ENCODE assay signal across 28 cellular contexts in genomic region chr3:21892104-21892503, GRCh38.
"Had no signal": no experiment of that assay in that cellular context is flagged by ENCODE, and none has a peak within 500 bp of the region (broad histone marks: within the 10 kb centered on the region; RNA-seq: fewer than 3 reads in every experiment).

No MANE protein-coding gene starts in this region.

- H3K27me3 ChIP-seq: colonic mucosa, dorsolateral prefrontal cortex, esophagus muscularis mucosa, esophagus squamous epithelium, foreskin keratinocyte, gastrocnemius medialis, gastroesophageal sphincter, heart left ventricle, heart right ventricle had no signal

- FAIRE-seq: colon, endometrium, endothelial cell of umbilical vein, frontal cortex had no signal

- H3K9me3 ChIP-seq: colonic mucosa, esophagus muscularis mucosa, esophagus squamous epithelium, gastrocnemius medialis, gastroesophageal sphincter, heart left ventricle, heart right ventricle had no signal

- ATAC-seq: effector memory CD8-positive, alpha-beta T cell; esophagus mucosa; foreskin keratinocyte; gastrocnemius medialis; gastroesophageal sphincter; heart left ventricle; heart right ventricle had no signal

- H3K36me3 ChIP-seq: colonic mucosa, esophagus muscularis mucosa, esophagus squamous epithelium, gastrocnemius medialis, gastroesophageal sphincter, heart left ventricle, heart right ventricle had no signal

- H3K27ac ChIP-seq: colonic mucosa, coronary artery, dorsolateral prefrontal cortex, epithelial cell of prostate, esophagus muscularis mucosa, esophagus squamous epithelium, foreskin keratinocyte, gastrocnemius medialis, gastroesophageal sphincter had no signal

- H3K4me3 ChIP-seq: colonic mucosa, coronary artery, dorsolateral prefrontal cortex, esophagus muscularis mucosa, esophagus squamous epithelium, gastrocnemius medialis, gastroesophageal sphincter, heart left ventricle, heart right ventricle had no signal

- DNase-seq: colonic mucosa; cortex of kidney; dermis blood vessel endothelial cell; dorsolateral prefrontal cortex; effector CD4-positive, alpha-beta T cell; effector CD8-positive, alpha-beta T cell; effector memory CD4-positive, alpha-beta T cell; effector memory CD8-positive, alpha-beta T cell; endodermal cell; erythroblast; esophagus squamous epithelium; foreskin fibroblast; foreskin keratinocyte; foreskin melanocyte; gastrocnemius medialis; glutamatergic neuron; head of caudate nucleus; heart left ventricle; heart right ventricle had no signal

- H3K4me1 ChIP-seq: colonic mucosa, esophagus squamous epithelium, foreskin keratinocyte had no signal
